In genomic region chr3:184368804-184369183, GRCh38 we compare ENCODE assay signal across 12 cellular contexts. TPM values are rescaled to one million over a fixed set of nuclear protein-coding genes. Genes with fewer than 3 reads are reported as not detected.
DNase-seq lines count a peak whose midpoint lies in the region; ATAC-seq and TF ChIP-seq lines count a peak whose summit lies in the region.
"Had no signal": no experiment of that assay in that cellular context is flagged by ENCODE, and none has a peak within 500 bp of the region (broad histone marks: within the 10 kb centered on the region; RNA-seq: fewer than 3 reads in every experiment).

No MANE protein-coding gene starts in this region.

- H3K9me3 ChIP-seq in left lung: no peaks in the 10 kb centered on the region
- H3K9me3 ChIP-seq in thoracic aorta: no peaks in the 10 kb centered on the region

- no peaks in the 10 kb centered on the region for H3K27me3 Mint-ChIP-seq in activated T-cell treated with anti-CD3 and anti-CD28 coated beads, Interleukin-2, amount 50 U/mL, for 24 hours
- no peaks in the 10 kb centered on the region for H3K27me3 Mint-ChIP-seq in effector memory CD8-positive, alpha-beta T cell

- no peaks in the 10 kb centered on the region for H3K9me3 Mint-ChIP-seq in activated T-cell treated with anti-CD3 and anti-CD28 coated beads, Interleukin-2, amount 50 U/mL, for 24 hours
- no peaks in the 10 kb centered on the region for H3K9me3 Mint-ChIP-seq in effector memory CD8-positive, alpha-beta T cell

- H3K36me3 ChIP-seq in left lung (peaks cover 0 to 42% of the 10 kb centered on the region in 2 donors), thoracic aorta (no peaks in the 10 kb centered on the region)

- H3K4me3 Mint-ChIP-seq in activated T-cell treated with anti-CD3 and anti-CD28 coated beads, Interleukin-2, amount 50 U/mL, for 24 hours: no peak overlapping the region
- H3K4me3 Mint-ChIP-seq in effector memory CD8-positive, alpha-beta T cell: no peak overlapping the region

- no peak for TF ChIP-seq CTCF in choroid plexus epithelial cell (conservative IDR thresholded peaks at IDR 0.05; ENCODE audit: low read depth, low read length)
- TF ChIP-seq CTCF in left lung (IDR thresholded peaks at IDR 0.05): no peak
- no peak for TF ChIP-seq CTCF in thoracic aorta (IDR thresholded peaks at IDR 0.05)

- peak overlapping the region; percentile 42 for H3K27ac Mint-ChIP-seq in activated T-cell treated with anti-CD3 and anti-CD28 coated beads, Interleukin-2, amount 50 U/mL, for 24 hours
- no peak overlapping the region for H3K27ac Mint-ChIP-seq in effector memory CD8-positive, alpha-beta T cell

- H3K4me1 Mint-ChIP-seq in activated T-cell treated with anti-CD3 and anti-CD28 coated beads, Interleukin-2, amount 50 U/mL, for 24 hours (ENCODE audit: low read depth): peaks cover 38% of the 10 kb centered on the region
- H3K4me1 Mint-ChIP-seq in effector memory CD8-positive, alpha-beta T cell (ENCODE audit: low read depth in 2 of 2): peaks cover 12 to 15% of the 10 kb centered on the region in 2 donors

- intact Hi-C loops in left lung (cut with DNase I): no loop called here

- DNase-seq in activated T-cell treated with anti-CD3 and anti-CD28 coated beads, Interleukin-2, amount 50 U/mL, for 24 hours: no peak
- DNase-seq in activated T-cell treated with anti-CD3 and anti-CD28 coated beads, Interleukin-2, amount 50 U/mL, for 1 hour: no peak
- DNase-seq in choroid plexus epithelial cell (ENCODE audit: low read depth) (peak; percentile 78), left lung (peak in 1 of 2 donors; percentile 65), thoracic aorta (ENCODE audit: low spot score) (no peak), NK-92 (lab: John Stamatoyannopoulos, UW; ENCODE audit: unreplicated experiment) (no peak), germinal center (ENCODE audit: low spot score) (no peak)
- no peak for DNase-seq in effector memory CD8-positive, alpha-beta T cell
- DNase-seq: Kasumi-1, SW 1271 had no signal

- peaks cover 8 to 29% of the 10 kb centered on the region in 2 donors for H3K4me1 ChIP-seq in left lung
- H3K4me1 ChIP-seq in thoracic aorta (ENCODE audit: control insufficient read depth in 1 of 2, low read depth in 2 of 2): peaks cover 19 to 46% of the 10 kb centered on the region in 2 donors

- H3K27ac ChIP-seq in left lung (peak overlapping the region in 1 of 2 donors; percentile 2), thoracic aorta (peak overlapping the region; percentile 48 to 81)

- peak; percentile 39 for ATAC-seq in left lung
- peak; percentile 10 for ATAC-seq in thoracic aorta (ENCODE audit: insufficient number of reproducible peaks, low FRiP score, low read depth)
- no peak for ATAC-seq in effector memory CD8-positive, alpha-beta T cell (replicated peaks)

- H3K27me3 ChIP-seq in left lung (peaks cover 0 to 4% of the 10 kb centered on the region in 2 donors), thoracic aorta (replicated peaks; ENCODE audit: insufficient read depth) (no peaks in the 10 kb centered on the region)

- H3K4me3 ChIP-seq in choroid plexus epithelial cell (ENCODE audit: low read depth, low read length) (no peak overlapping the region), left lung (no peak overlapping the region), thoracic aorta (peak overlapping the region; percentile 16)

- H3K36me3 Mint-ChIP-seq in activated T-cell treated with anti-CD3 and anti-CD28 coated beads, Interleukin-2, amount 50 U/mL, for 24 hours (ENCODE audit: low read depth): peaks cover 66% of the 10 kb centered on the region
- peaks cover 47% of the 10 kb centered on the region for H3K36me3 Mint-ChIP-seq in effector memory CD8-positive, alpha-beta T cell (ENCODE audit: insufficient read depth)

RNA-seq across cellular contexts. Expression of gene POLR2H, which starts 7.3 kb away (rescaled TPM):
- total RNA-seq in left lung (10 to 100 TPM; 54.7 to 71.3 TPM), thoracic aorta (10 to 100 TPM; 49.5 to 53.7 TPM)

RNA-seq across cellular contexts. Expression of gene CLCN2, which starts 7.4 kb away (rescaled TPM):
- total RNA-seq in left lung (1 to 10 TPM; 4.4 to 5.6 TPM), thoracic aorta (1 to 10 TPM; 4.3 to 8.0 TPM)

RNA-seq across cellular contexts. Expression of gene THPO, which starts 9.2 kb away (rescaled TPM):
- total RNA-seq in left lung (under 1 TPM; 0.23 to 0.65 TPM), thoracic aorta (1 to 10 TPM in 1 of 2 donors, not detected in 1; 1.1 TPM)
- total RNA-seq: activated CD8-positive, alpha-beta memory T cell treated with anti-CD3 and anti-CD28 coated beads for 36 hours; NCI-H460 had no signal

RNA-seq across cellular contexts. Expression of gene CHRD, which starts 11.1 kb away (rescaled TPM):
- total RNA-seq in left lung: 1 to 10 TPM; 5.6 to 8.6 TPM
- total RNA-seq in thoracic aorta: 10 to 100 TPM; 19.5 to 21.7 TPM
- total RNA-seq: activated CD8-positive, alpha-beta memory T cell treated with anti-CD3 and anti-CD28 coated beads for 36 hours had no signal

RNA-seq across cellular contexts. Expression of gene FAM131A, which starts 31.4 kb away (rescaled TPM):
- total RNA-seq in left lung (10 to 100 TPM; 14.7 to 19.2 TPM), thoracic aorta (10 to 100 TPM; 55.4 to 91.8 TPM)
